27 cellular contexts compared by ENCODE assay signal in the genomic region with DNA sequence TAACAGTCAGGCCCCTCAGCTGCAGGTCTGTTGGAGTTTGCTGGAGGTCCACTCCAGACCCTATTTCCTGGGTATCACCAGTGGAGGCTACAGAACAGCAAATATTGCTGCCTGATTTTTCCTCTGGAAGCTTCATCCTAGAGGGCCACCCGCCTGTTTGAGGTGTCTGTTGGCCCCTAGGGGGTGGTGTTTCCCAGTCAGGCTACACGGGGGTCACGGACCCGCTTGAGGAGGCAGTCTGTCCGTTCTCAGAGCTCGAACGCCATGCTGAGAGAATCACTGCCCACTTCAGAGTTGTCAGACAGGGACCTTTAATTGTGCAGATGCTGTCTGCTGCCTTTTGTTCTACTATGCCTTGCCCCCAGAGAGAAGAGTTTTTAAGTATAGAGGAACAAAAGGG.
DNase-seq lines count a peak whose midpoint lies in the region; ATAC-seq and TF ChIP-seq lines count a peak whose summit lies in the region.
"Had no signal": no experiment of that assay in that cellular context is flagged by ENCODE, and none has a peak within 500 bp of the region (broad histone marks: within the 10 kb centered on the region; RNA-seq: fewer than 3 reads in every experiment).

No MANE protein-coding gene starts in this region.

- H2AFZ ChIP-seq in mammary epithelial cell (ENCODE audit: low read depth, low read length) = no peak overlapping the region

- dilution Hi-C loops in mammary epithelial cell (cut with HindIII; ENCODE audit: low sequenced_read_pairs) = no loop called here

- no peak overlapping the region for H3K4me3 ChIP-seq in BE2C (ENCODE audit: low read depth, low read length)
- no peak overlapping the region for H3K4me3 ChIP-seq in SJCRH30
- H3K4me3 ChIP-seq in mammary epithelial cell (replicated peaks in 1 of 3; ENCODE audit: insufficient read depth in 1 of 3, low read depth in 2 of 3, low read length in 3 of 3) = no peak overlapping the region
- no peak overlapping the region for H3K4me3 ChIP-seq in breast epithelium
- H3K4me3 ChIP-seq: Peyer's patch had no signal

- H3K4me1 ChIP-seq in BE2C = no peaks in the 10 kb centered on the region
- H3K4me1 ChIP-seq in SJCRH30 = no peaks in the 10 kb centered on the region
- no peaks in the 10 kb centered on the region for H3K4me1 ChIP-seq in mammary epithelial cell (ENCODE audit: insufficient read depth, low read length)
- H3K4me1 ChIP-seq in breast epithelium = no peaks in the 10 kb centered on the region
- H3K4me1 ChIP-seq: Peyer's patch had no signal

- H3K9me3 ChIP-seq in BE2C = no peaks in the 10 kb centered on the region
- no peaks in the 10 kb centered on the region for H3K9me3 ChIP-seq in SJCRH30 (replicated peaks)
- no peaks in the 10 kb centered on the region for H3K9me3 ChIP-seq in mammary epithelial cell (replicated peaks; ENCODE audit: insufficient read depth, low read length)
- H3K9me3 ChIP-seq in breast epithelium = no peaks in the 10 kb centered on the region
- H3K9me3 ChIP-seq: neutrophil, Peyer's patch had no signal

- no peak overlapping the region for H3K27ac ChIP-seq in SJCRH30
- H3K27ac ChIP-seq in mammary epithelial cell (ENCODE audit: insufficient read depth, low read depth, low read length) = no peak overlapping the region
- no peak overlapping the region for H3K27ac ChIP-seq in breast epithelium
- H3K27ac ChIP-seq: epithelial cell of prostate, neutrophil, Peyer's patch had no signal

- in situ Hi-C loops in mammary epithelial cell (cut with MboI; ENCODE audit: low sequenced_read_pairs in 2 of 2) = loop anchor here in 1 of 2 donors (25.0 kb wide), 1 partner anchor 513 kb away; a partner anchor contains a TSS

- no peaks in the 10 kb centered on the region for H4K20me1 ChIP-seq in mammary epithelial cell (ENCODE audit: insufficient read depth, low read length)

- no peak for ATAC-seq in HG03175 (IDR thresholded peaks at IDR 0.05; ENCODE audit: unreplicated experiment)
- ATAC-seq: activated naive CD4-positive, alpha-beta T cell treated with anti-CD3 and anti-CD28 coated beads, Interleukin-2, amount 50 U/mL, for 72 hours; CD8-positive, alpha-beta T cell; left ventricle myocardium superior; sciatic nerve; stimulated activated naive CD8-positive, alpha-beta T cell treated with anti-CD3 and anti-CD28 coated beads, Interleukin-15, amount 100 ng/mL, for 72 hours had no signal

- 83% methylated on average over 6 of the region's 7 CpGs for WGBS in mammary epithelial cell (ENCODE audit: low coverage, missing lambda C conversion rate)

- no TSS peak for BruUV-seq in mammary epithelial cell (replicated peaks; lab: Mats Ljungman, UMichigan)

- peak; percentile 43 for DNase-seq in BE2C
- peak; percentile 5 to 22 for DNase-seq in SJCRH30
- DNase-seq in iPS DF 4.7 (ENCODE audit: extremely low read depth, low spot score) = peak; percentile 44
- no peak for DNase-seq in mammary epithelial cell
- DNase-seq in breast epithelium (ENCODE audit: low spot score in 2 of 2) = no peak
- DNase-seq in NCI-H2029 treated with DMSO at 0.1 percent for 48 hours (lab: John Stamatoyannopoulos, UW) = no peak
- DNase-seq: activated CD4-positive, alpha-beta T cell treated with anti-CD3 and anti-CD28 coated beads, Interleukin-2, amount 10 ng/mL, durations not matched to agents 24 days and 14 days; activated effector memory CD4-positive, alpha-beta T cell treated with Interleukin-2 at 50 U/mL for 16 hours; CD8-positive, alpha-beta T cell; effector CD8-positive, alpha-beta T cell; left ventricle myocardium superior; NCI-H1092 treated with DMSO at 0.1 percent for 48 hours; NCI-H187; NCI-H226; NCI-H69; Peyer's patch; SHP77 treated with DMSO at 0.1 percent for 48 hours; stimulated activated CD4-positive, alpha-beta T cell treated with anti-CD3 and anti-CD28 coated beads, Interleukin-12 subunit alpha, Interleukin-12 subunit beta, amount 100 ng/mL, for 4 hours; stimulated activated CD4-positive, alpha-beta T cell treated with anti-CD3 and anti-CD28 coated beads, Interleukin-2, amount 100 ng/mL, for 48 hours; stimulated activated naive CD8-positive, alpha-beta T cell treated with anti-CD3 and anti-CD28 coated beads, Interleukin-15, amount 100 ng/mL, for 72 hours; T-helper 9 cell had no signal

- no peak for TF ChIP-seq POLR2A in breast epithelium (IDR thresholded peaks at IDR 0.05)

- TF ChIP-seq CTCF in BE2C (IDR thresholded peaks at IDR 0.05; ENCODE audit: low read depth, low read length) (peak; percentile 34), GM12874 (IDR thresholded peaks at IDR 0.05; ENCODE audit: insufficient read depth, low read depth, low read length) (peak; percentile 5; the same call in 1 of the 2 replicates), mammary epithelial cell (conservative IDR thresholded peaks at IDR 0.05 in 1 of 2, IDR thresholded peaks at IDR 0.05 in 1 of 2; ENCODE audit: extremely low read depth in 1 of 2, insufficient read depth in 1 of 2, low read depth in 1 of 2, low read length in 2 of 2) (no peak), breast epithelium (IDR thresholded peaks at IDR 0.05) (no peak)

- CTCF ChIA-PET in mammary epithelial cell (lab: Charles Lee; ENCODE audit: low non-redundant PET) = no interaction called here

- no peak overlapping the region for H3K4me2 ChIP-seq in mammary epithelial cell (ENCODE audit: insufficient read depth, low read depth, low read length)

- no peak overlapping the region for H3K9ac ChIP-seq in mammary epithelial cell (ENCODE audit: insufficient read depth, low read length)

- H3K36me3 ChIP-seq in BE2C (no peaks in the 10 kb centered on the region), SJCRH30 (no peaks in the 10 kb centered on the region), mammary epithelial cell (ENCODE audit: insufficient read depth, low read length) (no peaks in the 10 kb centered on the region), breast epithelium (no peaks in the 10 kb centered on the region)
- H3K36me3 ChIP-seq: neutrophil, Peyer's patch had no signal

- intact Hi-C loops in mammary epithelial cell (cut with micrococcal nuclease) (no loop called here), breast epithelium (cut with DNase I; ENCODE audit: low total_unique reads) (no loop called here)

- no peaks in the 10 kb centered on the region for H3K79me2 ChIP-seq in mammary epithelial cell (ENCODE audit: insufficient read depth, low read length)

- H3K27me3 ChIP-seq in BE2C (no peaks in the 10 kb centered on the region), SJCRH30 (no peaks in the 10 kb centered on the region), mammary epithelial cell (ENCODE audit: insufficient read depth, low read length) (no peaks in the 10 kb centered on the region), breast epithelium (no peaks in the 10 kb centered on the region)
- H3K27me3 ChIP-seq: neutrophil, Peyer's patch had no signal

Comparison
In these comparisons a context has a peak if more than half of its experiments do, and no peak if none do; other contexts are left out.
1. DNase-seq: peak in BE2C (single experiment), SJCRH30 (2 of 2) and iPS DF 4.7 (single experiment); none in mammary epithelial cell (single experiment), breast epithelium (0 of 2) and NCI-H2029 treated with DMSO at 0.1 percent for 48 hours (single experiment).
2. CTCF ChIP-seq: peak in BE2C (single experiment) and GM12874 (single experiment); none in mammary epithelial cell (0 of 2) and breast epithelium (0 of 3).